ENCODE assay signal across 9 cellular contexts in the genomic region with DNA sequence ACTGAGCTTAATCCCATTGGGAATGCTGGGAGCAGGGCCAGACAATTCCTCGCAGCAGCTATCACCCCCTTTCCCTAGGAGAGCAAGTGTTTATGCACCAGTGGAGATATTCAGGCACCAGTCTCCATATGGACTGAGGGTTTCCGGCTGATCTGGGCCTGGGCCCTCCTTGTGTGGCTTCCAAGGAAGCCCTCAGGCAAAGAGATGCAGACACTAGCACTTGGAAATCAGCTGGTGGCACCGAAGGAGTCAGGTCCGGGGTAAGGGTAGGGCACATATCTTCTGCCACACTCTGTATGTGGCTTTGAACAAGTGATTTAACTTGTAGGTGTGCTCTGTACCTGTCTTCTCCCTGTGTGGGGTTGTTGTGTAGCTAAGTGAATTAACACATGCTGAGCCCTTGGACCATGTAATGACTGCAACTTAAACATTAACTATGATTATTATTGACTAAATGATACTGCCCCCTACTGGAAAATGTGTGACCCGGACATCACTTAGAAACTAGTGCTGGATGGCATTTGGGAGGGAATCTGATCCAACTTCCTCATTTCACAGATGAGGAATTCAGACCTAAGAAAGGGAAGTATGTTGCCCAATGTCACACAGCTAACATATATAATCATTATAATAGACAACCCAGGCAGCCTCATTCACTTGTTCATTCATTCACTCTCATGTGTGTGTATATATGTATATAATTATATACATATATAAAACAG. TPM values are rescaled to one million over a fixed set of nuclear protein-coding genes. Genes with fewer than 3 reads are reported as not detected.
DNase-seq lines count a peak whose midpoint lies in the region; ATAC-seq and TF ChIP-seq lines count a peak whose summit lies in the region.
"Had no signal": no experiment of that assay in that cellular context is flagged by ENCODE, and none has a peak within 500 bp of the region (broad histone marks: within the 10 kb centered on the region; RNA-seq: fewer than 3 reads in every experiment).

No MANE protein-coding gene starts in this region.

- H3K4me1 ChIP-seq in fibroblast of lung (ENCODE audit: control insufficient read depth, extremely low read depth, insufficient read depth, low read length) (no peaks in the 10 kb centered on the region), neutrophil (ENCODE audit: control insufficient read depth in 1 of 2, insufficient read depth in 1 of 2, low read depth in 1 of 2, low read length in 1 of 2) (peaks cover 4% of the 10 kb centered on the region in 2 experiments)
- H3K4me1 ChIP-seq: BLaER1 had no signal

- no peak overlapping the region for H3K9ac ChIP-seq in fibroblast of lung (ENCODE audit: insufficient read depth, low read length)
- H3K9ac ChIP-seq: BLaER1 had no signal

- TF ChIP-seq CTCF in fibroblast of lung (conservative IDR thresholded peaks at IDR 0.05 in 1 of 2, IDR thresholded peaks at IDR 0.05 in 1 of 2; ENCODE audit: low read depth in 1 of 2, low read length in 2 of 2): peak; percentile 50 to 67
- TF ChIP-seq CTCF in neutrophil (IDR thresholded peaks at IDR 0.05): peak; percentile 31

- no peaks in the 10 kb centered on the region for H3K9me3 ChIP-seq in fibroblast of lung (ENCODE audit: control insufficient read depth, insufficient read depth, low read depth, low read length)
- no peaks in the 10 kb centered on the region for H3K9me3 ChIP-seq in neutrophil
- H3K9me3 ChIP-seq: BLaER1 had no signal

- H3K4me2 ChIP-seq in fibroblast of lung (ENCODE audit: extremely low read depth, insufficient read depth, low read length): no peak overlapping the region
- H3K4me2 ChIP-seq: BLaER1 had no signal

- H3K27me3 ChIP-seq in fibroblast of lung (ENCODE audit: control insufficient read depth, insufficient read depth, low read length): peaks cover 7% of the 10 kb centered on the region
- H3K27me3 ChIP-seq in neutrophil: peaks cover 22% of the 10 kb centered on the region
- H3K27me3 ChIP-seq: BLaER1 had no signal

- H3K79me2 ChIP-seq in fibroblast of lung (ENCODE audit: control insufficient read depth, insufficient read depth, low read length): no peaks in the 10 kb centered on the region

- ATAC-seq in HG02623 (IDR thresholded peaks at IDR 0.05; ENCODE audit: unreplicated experiment) (no peak), GM18517 (IDR thresholded peaks at IDR 0.05; ENCODE audit: unreplicated experiment) (no peak)

- H4K20me1 ChIP-seq in fibroblast of lung (ENCODE audit: control insufficient read depth, extremely low read depth, insufficient read depth, low read length): no peaks in the 10 kb centered on the region
- H4K20me1 ChIP-seq: BLaER1 had no signal

- no peak overlapping the region for H3K4me3 ChIP-seq in fibroblast of lung (replicated peaks in 1 of 4; ENCODE audit: control extremely low read depth in 1 of 4, insufficient read depth in 1 of 4, low read depth in 3 of 4, low read length in 4 of 4)
- H3K4me3 ChIP-seq in neutrophil (ENCODE audit: low read depth in 1 of 2, low read length in 1 of 2): no peak overlapping the region
- H3K4me3 ChIP-seq: BLaER1 had no signal

- no peak overlapping the region for H3K27ac ChIP-seq in fibroblast of lung (ENCODE audit: insufficient read depth, low read length)
- no peak overlapping the region for H3K27ac ChIP-seq in neutrophil
- H3K27ac ChIP-seq: BLaER1 had no signal

- H2AFZ ChIP-seq in fibroblast of lung (ENCODE audit: low read length): no peak overlapping the region

- H3K36me3 ChIP-seq in fibroblast of lung (ENCODE audit: control insufficient read depth, insufficient read depth, low read length): no peaks in the 10 kb centered on the region
- no peaks in the 10 kb centered on the region for H3K36me3 ChIP-seq in neutrophil
- H3K36me3 ChIP-seq: BLaER1 had no signal

- DNase-seq in NCI-H1417 (lab: John Stamatoyannopoulos, UW): peak in 2 of 3 experiments; percentile 24 to 61
- no peak for DNase-seq in NCI-H1417 treated with DMSO at 0.1 percent for 48 hours (lab: John Stamatoyannopoulos, UW)
- peak; percentile 56 for DNase-seq in KG1 (lab: John Stamatoyannopoulos, UW)
- peak; percentile 96 for DNase-seq in SIG-M5 treated with dmso at 0.1 percent for 504 hours (lab: John Stamatoyannopoulos, UW; ENCODE audit: unreplicated experiment)
- peak; percentile 30 to 64 for DNase-seq in fibroblast of lung (ENCODE audit: low read depth in 2 of 2)

RNA-seq across cellular contexts. Expression of a gene that starts 19.3 kb away (rescaled TPM):
- total RNA-seq in fibroblast of lung: not detected in 2 replicates
- polyA plus RNA-seq in fibroblast of lung: not detected in 2 replicates
- not detected in 2 replicates for polyA plus RNA-seq in fibroblast of lung (2012)
- not detected in 2 replicates for polyA minus RNA-seq in fibroblast of lung (ENCODE audit: low replicate concordance)

RNA-seq across cellular contexts. Expression of a gene that starts 34.3 kb away (rescaled TPM):
- total RNA-seq in fibroblast of lung: 25.8 and 26.2 TPM in 2 replicates
- polyA plus RNA-seq in fibroblast of lung: 53.9 and 70.0 TPM in 2 replicates
- polyA plus RNA-seq in fibroblast of lung (2012): 95.8 and 97.6 TPM in 2 replicates
- 189 and 267 TPM in 2 replicates for polyA minus RNA-seq in fibroblast of lung (ENCODE audit: low replicate concordance)

RNA-seq across cellular contexts. Expression of a gene that starts 42.2 kb away (rescaled TPM):
- total RNA-seq in fibroblast of lung: 3.9 and 4.8 TPM in 2 replicates
- polyA plus RNA-seq in fibroblast of lung: 28.1 and 51.8 TPM in 2 replicates
- polyA plus RNA-seq in fibroblast of lung (2012): 22.2 and 39.9 TPM in 2 replicates
- 11.9 and 54.0 TPM in 2 replicates for polyA minus RNA-seq in fibroblast of lung (ENCODE audit: low replicate concordance)
